In the genomic region with DNA sequence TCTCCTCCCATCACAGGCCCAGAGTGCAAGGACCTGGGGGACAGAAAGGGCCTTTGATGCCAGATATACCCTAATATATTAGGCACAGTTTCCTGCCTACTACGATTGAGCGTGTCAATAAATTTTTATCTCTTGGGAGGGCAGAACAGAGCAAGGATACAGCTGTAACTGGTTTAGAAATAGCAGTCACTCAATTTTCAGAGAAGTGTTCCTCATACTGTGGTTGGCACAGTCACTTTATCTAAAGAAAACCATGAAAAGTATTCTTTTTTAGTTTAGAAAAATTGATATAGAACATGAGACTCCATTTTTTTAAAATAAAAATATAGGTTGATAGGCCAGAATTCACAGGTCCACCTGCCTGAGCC, we compare ENCODE assay signal across 9 cellular contexts. TPM values are rescaled to one million over a fixed set of nuclear protein-coding genes. Genes with fewer than 3 reads are reported as not detected.
DNase-seq lines count a peak whose midpoint lies in the region; ATAC-seq and TF ChIP-seq lines count a peak whose summit lies in the region.
"Had no signal": no experiment of that assay in that cellular context is flagged by ENCODE, and none has a peak within 500 bp of the region (broad histone marks: within the 10 kb centered on the region; RNA-seq: fewer than 3 reads in every experiment).

No MANE protein-coding gene starts in this region.

- H3K9me3 ChIP-seq in MG63 (peaks cover 9% of the 10 kb centered on the region), esophagus muscularis mucosa (peaks cover 6 to 47% (median 35%) of the 10 kb centered on the region in 4 donors)

- TF ChIP-seq EP300 in esophagus muscularis mucosa (IDR thresholded peaks at IDR 0.05), result no peak

- no peak for TF ChIP-seq POLR2A in esophagus muscularis mucosa (IDR thresholded peaks at IDR 0.05; ENCODE audit: low read depth)

- H3K27me3 ChIP-seq in MG63, result no peaks in the 10 kb centered on the region
- no peaks in the 10 kb centered on the region for H3K27me3 ChIP-seq in esophagus muscularis mucosa

- no peak for TF ChIP-seq CTCF in esophagus muscularis mucosa (IDR thresholded peaks at IDR 0.05)

- H3K27ac ChIP-seq in esophagus muscularis mucosa (replicated peaks in 1 of 4) (peak overlapping the region; percentile 78 to 84 (median 82)), skin epidermis (peak overlapping the region in 4 of 21 experiments; percentile 69 to 85 (median 78))
- H3K27ac ChIP-seq: KMS-11 had no signal

- H3K4me3 ChIP-seq in MG63, result peak overlapping the region; percentile 63
- peak overlapping the region; percentile 68 to 73 (median 71) for H3K4me3 ChIP-seq in esophagus muscularis mucosa
- peak overlapping the region; percentile 54 to 81 (median 73) for H3K4me3 ChIP-seq in skin epidermis

- DNase-seq in MG63 (no peak), esophagus muscularis mucosa (ENCODE audit: extremely low spot score) (no peak), Ammon's horn (ENCODE audit: low spot score) (no peak), kidney glomerular epithelial cell (lab: John Stamatoyannopoulos, UW) (no peak), NCI-H2196 treated with DMSO at 0.1 percent for 48 hours (lab: John Stamatoyannopoulos, UW; ENCODE audit: unreplicated experiment) (no peak)

- peak; percentile 27 for ATAC-seq in GM19452 (IDR thresholded peaks at IDR 0.05; ENCODE audit: unreplicated experiment)
- ATAC-seq in HG03571 (IDR thresholded peaks at IDR 0.05; ENCODE audit: unreplicated experiment), result no peak

- intact Hi-C loops in esophagus muscularis mucosa (cut with DNase I), result loop anchor here (10.0 kb wide), 1 partner anchor 49 kb away; a partner anchor contains a TSS

- no peaks in the 10 kb centered on the region for H3K36me3 ChIP-seq in MG63
- peaks cover 2 to 8% (median 5%) of the 10 kb centered on the region in 4 donors for H3K36me3 ChIP-seq in esophagus muscularis mucosa

- peaks cover 4 to 17% (median 13%) of the 10 kb centered on the region in 4 donors for H3K4me1 ChIP-seq in esophagus muscularis mucosa

- 80% methylated on average over 2 of the region's 2 CpGs for WGBS in esophagus muscularis mucosa

RNA-seq across cellular contexts. Expression of a gene that starts 0.5 kb away (rescaled TPM):
- total RNA-seq in MG63 (2014; rRNA removed; shearing (Covaris generic); ENCODE audit: low replicate concordance), result 2.3 and 4.5 TPM in 2 replicates
- total RNA-seq in esophagus muscularis mucosa, result 1 to 10 TPM; 5.3 to 6.2 (median 5.9) TPM

RNA-seq across cellular contexts. Expression of a gene that starts 19.2 kb away (rescaled TPM):
- 1.2 and 3.9 TPM in 2 replicates for total RNA-seq in MG63 (2014; rRNA removed; shearing (Covaris generic); ENCODE audit: low replicate concordance)
- 1 to 10 TPM; 2.7 to 7.5 (median 3.5) TPM for total RNA-seq in esophagus muscularis mucosa

RNA-seq across cellular contexts. Expression of a gene that starts 32.5 kb away (rescaled TPM):
- total RNA-seq in MG63 (2014; rRNA removed; shearing (Covaris generic); ENCODE audit: low replicate concordance), result 1.4 and 1.6 TPM in 2 replicates
- total RNA-seq in esophagus muscularis mucosa, result 1 to 10 TPM; 3.5 to 7.1 (median 5.2) TPM

RNA-seq across cellular contexts. Expression of a gene that starts 41.7 kb away (rescaled TPM):
- 2.2 and 9.1 TPM in 2 replicates for total RNA-seq in MG63 (2014; rRNA removed; shearing (Covaris generic); ENCODE audit: low replicate concordance)
- 1 to 10 TPM; 1.2 to 3.8 (median 2.3) TPM for total RNA-seq in esophagus muscularis mucosa

RNA-seq across cellular contexts. Expression of a gene that starts 48.4 kb away (rescaled TPM):
- 6.8 and 8.6 TPM in 2 replicates for total RNA-seq in MG63 (2014; rRNA removed; shearing (Covaris generic); ENCODE audit: low replicate concordance)
- total RNA-seq in esophagus muscularis mucosa, result 10 to 100 TPM; 10.1 to 13.1 (median 12.5) TPM
